In genomic region chr11:75365711-75366181, GRCh38 we compare ENCODE assay signal across 14 cellular contexts. TPM values are rescaled to one million over a fixed set of nuclear protein-coding genes. Genes with fewer than 3 reads are reported as not detected.
DNase-seq lines count a peak whose midpoint lies in the region; ATAC-seq and TF ChIP-seq lines count a peak whose summit lies in the region.
"Had no signal": no experiment of that assay in that cellular context is flagged by ENCODE, and none has a peak within 500 bp of the region (broad histone marks: within the 10 kb centered on the region; RNA-seq: fewer than 3 reads in every experiment).

No MANE protein-coding gene starts in this region.

- H3K9ac ChIP-seq in Karpas-422 (ENCODE audit: low read length) = no peak overlapping the region

- no peak overlapping the region for H3K4me3 Mint-ChIP-seq in HFFc6
- H3K4me3 Mint-ChIP-seq in activated CD8-positive, alpha-beta T cell treated with anti-CD3 and anti-CD28 coated beads, Interleukin-2, amount 10 ng/mL, durations not matched to agents 7 days and 5 days = no peak overlapping the region
- H3K4me3 Mint-ChIP-seq: T-helper 1 cell treated with Interleukin-12 subunit alpha and Interleukin-12 subunit beta and Interleukin-4 antibody, amounts not matched to agents 30 μg/mL and 1 μg/mL, for 36 hours; type B pancreatic cell had no signal

- ATAC-seq in activated CD8-positive, alpha-beta T cell treated with anti-CD3 and anti-CD28 coated beads, Interleukin-2, amount 10 ng/mL, durations not matched to agents 7 days and 5 days = no peak

- DNase-seq in HFFc6 (peak; percentile 44), SKM-1 (lab: John Stamatoyannopoulos, UW; ENCODE audit: unreplicated experiment) (peak; percentile 23), fibroblast of pulmonary artery (ENCODE audit: low read depth) (peak; percentile 76), spleen (no peak), Karpas-422 (no peak), NCI-H446 treated with DMSO at 0.1 percent for 48 hours (lab: John Stamatoyannopoulos, UW) (no peak), ovary (no peak)
- no peak for DNase-seq in activated CD8-positive, alpha-beta T cell treated with anti-CD3 and anti-CD28 coated beads, Interleukin-2, amount 10 ng/mL, durations not matched to agents 7 days and 5 days
- DNase-seq: activated CD4-positive, alpha-beta T cell treated with anti-CD3 and anti-CD28 coated beads, Interleukin-2, amount 50 U/mL, for 4 hours; KG1; NCI-H2171; OCI-M1 had no signal

- TF ChIP-seq CTCF in HFFc6 (IDR thresholded peaks at IDR 0.05) (no peak), fibroblast of pulmonary artery (IDR thresholded peaks at IDR 0.05; ENCODE audit: low read length, missing control alignments) (no peak), spleen (IDR thresholded peaks at IDR 0.05 in 8 of 11, conservative IDR thresholded peaks at IDR 0.05 in 3 of 11) (no peak), ovary (IDR thresholded peaks at IDR 0.05) (no peak)

- no peak overlapping the region for H3K4me2 ChIP-seq in Karpas-422 (ENCODE audit: low read depth, low read length, poor library complexity, severe bottlenecking)

- TF ChIP-seq POLR2A in spleen (IDR thresholded peaks at IDR 0.05) (no peak), ovary (IDR thresholded peaks at IDR 0.05) (no peak)

- H3K27me3 ChIP-seq in spleen (replicated peaks in 1 of 7) = no peaks in the 10 kb centered on the region
- no peaks in the 10 kb centered on the region for H3K27me3 ChIP-seq in Karpas-422 (ENCODE audit: low read length)
- no peaks in the 10 kb centered on the region for H3K27me3 ChIP-seq in ovary

- POLR2A ChIA-PET in activated CD8-positive, alpha-beta T cell treated with anti-CD3 and anti-CD28 coated beads, Interleukin-2, amount 10 ng/mL, durations not matched to agents 7 days and 5 days (lab: Charles Lee) = no interaction called here

- peaks cover 15% of the 10 kb centered on the region for H3K27me3 Mint-ChIP-seq in HFFc6 (ENCODE audit: insufficient read depth)
- H3K27me3 Mint-ChIP-seq in activated CD8-positive, alpha-beta T cell treated with anti-CD3 and anti-CD28 coated beads, Interleukin-2, amount 10 ng/mL, durations not matched to agents 7 days and 5 days (ENCODE audit: low read depth) = no peaks in the 10 kb centered on the region
- H3K27me3 Mint-ChIP-seq: type B pancreatic cell had no signal

- H2AFZ ChIP-seq in Karpas-422 (ENCODE audit: low read length) = no peak overlapping the region

- 39 to 68% (median 48%) methylated on average over 2 of the region's 2 CpGs for WGBS in spleen, 5 donors
- WGBS in ovary, 3 donors = 31 to 36% (median 34%) methylated on average over 2 of the region's 2 CpGs

- CTCF ChIA-PET in activated CD8-positive, alpha-beta T cell treated with anti-CD3 and anti-CD28 coated beads, Interleukin-2, amount 10 ng/mL, durations not matched to agents 7 days and 5 days (lab: Charles Lee) = no interaction called here

- H3K9me3 Mint-ChIP-seq in HFFc6 = peaks cover 8% of the 10 kb centered on the region; the same call in 1 of the 2 replicates
- no peaks in the 10 kb centered on the region for H3K9me3 Mint-ChIP-seq in activated CD8-positive, alpha-beta T cell treated with anti-CD3 and anti-CD28 coated beads, Interleukin-2, amount 10 ng/mL, durations not matched to agents 7 days and 5 days (ENCODE audit: insufficient read depth)
- H3K9me3 Mint-ChIP-seq: type B pancreatic cell had no signal

- intact Hi-C loops in spleen (cut with DNase I; ENCODE audit: low total_unique reads) = no loop called here
- intact Hi-C loops in ovary (cut with DNase I) = no loop called here

- H3K4me1 Mint-ChIP-seq in HFFc6 (ENCODE audit: low read depth) = peaks cover 6% of the 10 kb centered on the region
- peaks cover 28% of the 10 kb centered on the region for H3K4me1 Mint-ChIP-seq in activated CD8-positive, alpha-beta T cell treated with anti-CD3 and anti-CD28 coated beads, Interleukin-2, amount 10 ng/mL, durations not matched to agents 7 days and 5 days (ENCODE audit: low read depth)

- H3K4me3 ChIP-seq in fibroblast of pulmonary artery (replicated peaks; ENCODE audit: low read depth, low read length) = no peak overlapping the region
- no peak overlapping the region for H3K4me3 ChIP-seq in spleen
- H3K4me3 ChIP-seq in Karpas-422 (ENCODE audit: low read length) = no peak overlapping the region
- H3K4me3 ChIP-seq in ovary = no peak overlapping the region

- H3K36me3 Mint-ChIP-seq in HFFc6 (ENCODE audit: low read depth) = peaks cover 4% of the 10 kb centered on the region; the same call in 1 of the 2 replicates
- peaks cover 11% of the 10 kb centered on the region for H3K36me3 Mint-ChIP-seq in activated CD8-positive, alpha-beta T cell treated with anti-CD3 and anti-CD28 coated beads, Interleukin-2, amount 10 ng/mL, durations not matched to agents 7 days and 5 days (ENCODE audit: low read depth)
- H3K36me3 Mint-ChIP-seq: type B pancreatic cell had no signal

- no peaks in the 10 kb centered on the region for H3K79me2 ChIP-seq in Karpas-422 (ENCODE audit: low read length)

- H3K9me2 ChIP-seq in Karpas-422 (replicated peaks; ENCODE audit: insufficient read depth, low read length) = no peaks in the 10 kb centered on the region

- peak overlapping the region in 6 of 8 donors; percentile 29 to 76 (median 55) for H3K27ac ChIP-seq in spleen
- H3K27ac ChIP-seq in Karpas-422 (ENCODE audit: low read length) = no peak overlapping the region
- no peak overlapping the region for H3K27ac ChIP-seq in ovary

- H4K20me1 ChIP-seq in Karpas-422 (ENCODE audit: insufficient read depth, low read depth, low read length) = no peaks in the 10 kb centered on the region

- TF ChIP-seq EP300 in ovary (IDR thresholded peaks at IDR 0.05) = no peak

- H3K27ac Mint-ChIP-seq in HFFc6 = no peak overlapping the region
- H3K27ac Mint-ChIP-seq in activated CD8-positive, alpha-beta T cell treated with anti-CD3 and anti-CD28 coated beads, Interleukin-2, amount 10 ng/mL, durations not matched to agents 7 days and 5 days = no peak overlapping the region
- H3K27ac Mint-ChIP-seq: T-helper 1 cell treated with Interleukin-12 subunit alpha and Interleukin-12 subunit beta and Interleukin-4 antibody, amounts not matched to agents 30 μg/mL and 1 μg/mL, for 36 hours; type B pancreatic cell had no signal

- no peaks in the 10 kb centered on the region for H3K36me3 ChIP-seq in spleen
- no peaks in the 10 kb centered on the region for H3K36me3 ChIP-seq in Karpas-422 (ENCODE audit: insufficient read depth, low read length)
- H3K36me3 ChIP-seq in ovary = no peaks in the 10 kb centered on the region

- peaks cover 0 to 55% (median 19%) of the 10 kb centered on the region in 6 donors for H3K4me1 ChIP-seq in spleen
- peaks cover 2% of the 10 kb centered on the region for H3K4me1 ChIP-seq in Karpas-422 (ENCODE audit: low read length)
- H3K4me1 ChIP-seq in ovary (ENCODE audit: insufficient read depth) = no peaks in the 10 kb centered on the region

- H3K9me3 ChIP-seq in spleen (peaks cover 0 to 15% (median 11%) of the 10 kb centered on the region in 8 donors), Karpas-422 (ENCODE audit: low read length) (no peaks in the 10 kb centered on the region), ovary (peaks cover 0 to 3% of the 10 kb centered on the region in 2 donors)

RNA-seq across cellular contexts. Expression of gene ARRB1, which starts 14.3 kb away (rescaled TPM):
- 10 to 100 TPM; 10.8 to 14.4 (median 11.2) TPM for total RNA-seq in HFFc6 (2021; fragmentation: NEBNext Ultra II Directional; extraction: Animal tissue kit (Norgen Biotek cat#: 25700))
- 100 to 1,000 TPM in 3 of 7 donors, 10 to 100 TPM in 4; 77.7 to 139 (median 84.8) TPM for total RNA-seq in spleen
- 10 to 100 TPM; 11.6 to 49.3 (median 13.1) TPM for polyA plus RNA-seq in spleen
- total RNA-seq in Karpas-422 (2014; rRNA removed; shearing (Covaris generic); ENCODE audit: low replicate concordance) = not detected in 2 replicates
- 10 to 100 TPM; 16.5 to 68.0 (median 30.6) TPM for total RNA-seq in ovary
- 10 to 100 TPM; 15.2 to 27.2 TPM for polyA plus RNA-seq in ovary
- total RNA-seq in activated CD8-positive, alpha-beta T cell treated with anti-CD3 and anti-CD28 coated beads, Interleukin-2, amount 10 ng/mL, durations not matched to agents 7 days and 5 days = 10 to 100 TPM; 69.4 to 82.6 TPM

RNA-seq across cellular contexts. Expression of gene RPS3, which starts 33.6 kb away (rescaled TPM):
- 1,000 to 10,000 TPM; 1,897 to 2,167 (median 1,932) TPM for total RNA-seq in HFFc6 (2021; fragmentation: NEBNext Ultra II Directional; extraction: Animal tissue kit (Norgen Biotek cat#: 25700))
- 1,000 to 10,000 TPM; 1,482 to 2,624 (median 2,197) TPM for total RNA-seq in spleen
- 1,000 to 10,000 TPM; 4,940 to 5,449 (median 5,352) TPM for polyA plus RNA-seq in spleen
- 2,332 and 2,975 TPM in 2 replicates for total RNA-seq in Karpas-422 (2014; rRNA removed; shearing (Covaris generic); ENCODE audit: low replicate concordance)
- 1,000 to 10,000 TPM; 4,127 to 7,276 (median 5,342) TPM for total RNA-seq in ovary
- polyA plus RNA-seq in ovary = 1,000 to 10,000 TPM; 3,268 to 7,073 TPM
- 1,000 to 10,000 TPM; 2,820 to 2,871 TPM for total RNA-seq in activated CD8-positive, alpha-beta T cell treated with anti-CD3 and anti-CD28 coated beads, Interleukin-2, amount 10 ng/mL, durations not matched to agents 7 days and 5 days

Comparison
In these comparisons a context has a peak if more than half of its experiments do, and no peak if none do; other contexts are left out.
1. DNase-seq: peak in HFFc6 (single experiment), SKM-1 (single experiment) and fibroblast of pulmonary artery (single experiment); none in spleen (single experiment), Karpas-422 (single experiment), NCI-H446 treated with DMSO at 0.1 percent for 48 hours (single experiment), ovary (0 of 5) and activated CD8-positive, alpha-beta T cell treated with anti-CD3 and anti-CD28 coated beads, Interleukin-2, amount 10 ng/mL, durations not matched to agents 7 days and 5 days (single experiment).
2. H3K27ac ChIP-seq: peak in spleen (6 of 8); none in Karpas-422 (single experiment) and ovary (0 of 2).
3. RNA of gene ARRB1, which starts 14.3 kb away (total RNA-seq): 77.7 to 139 TPM in spleen, 69.4 to 82.6 TPM in activated CD8-positive, alpha-beta T cell treated with anti-CD3 and anti-CD28 coated beads, Interleukin-2, amount 10 ng/mL, durations not matched to agents 7 days and 5 days, 16.5 to 68.0 TPM in ovary and 10.8 to 14.4 TPM in HFFc6; not detected in Karpas-422; every median in the first group is over 10 times any median in the second.